Comparison of ENCODE assay signal across 8 cellular contexts in the genomic region with DNA sequence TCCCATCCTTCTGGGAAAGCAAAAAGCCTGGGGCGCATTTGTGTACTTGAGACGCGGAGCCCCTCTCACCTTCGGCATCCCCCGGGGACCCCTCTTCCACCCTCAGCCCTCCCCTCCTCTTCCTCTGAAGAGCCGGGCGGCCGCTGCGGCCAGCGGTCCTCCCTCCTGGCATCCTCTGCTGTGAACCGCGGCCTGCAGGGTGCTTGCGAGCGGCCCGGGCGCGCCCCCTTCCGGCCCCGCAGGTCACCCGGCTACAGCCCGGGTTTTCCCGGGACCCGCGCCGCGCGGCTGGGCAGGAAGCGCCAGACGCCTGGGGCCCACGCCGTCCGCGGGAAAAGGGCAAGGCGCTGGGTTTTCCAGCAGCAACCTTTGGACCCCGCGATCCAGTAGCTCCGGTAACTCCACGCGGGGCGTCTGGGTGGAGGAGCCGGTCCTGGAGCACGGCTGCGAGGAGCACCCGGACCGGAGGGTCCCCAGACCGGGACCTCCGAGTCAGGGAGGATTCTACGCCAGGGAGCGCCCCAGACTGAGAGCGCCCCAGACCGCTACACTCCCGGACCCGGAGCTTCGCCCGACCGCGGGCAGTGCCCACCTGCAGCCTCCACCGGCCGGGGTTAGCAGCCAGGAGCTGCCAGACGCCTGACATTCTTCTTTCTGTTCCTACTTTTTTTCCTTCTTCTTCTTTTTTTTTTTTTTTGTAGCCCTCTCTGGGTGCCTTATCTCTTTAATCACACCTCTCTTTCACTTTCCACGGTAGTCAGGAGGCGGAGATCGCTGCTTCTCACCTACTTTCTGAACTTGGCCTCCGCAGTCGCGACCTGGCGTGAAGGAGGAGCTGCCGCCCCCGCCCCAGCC. TPM values are rescaled to one million over a fixed set of nuclear protein-coding genes. Genes with fewer than 3 reads are reported as not detected.
DNase-seq lines count a peak whose midpoint lies in the region; ATAC-seq and FAIRE-seq lines count a peak whose summit lies in the region.

A gene with protein sequence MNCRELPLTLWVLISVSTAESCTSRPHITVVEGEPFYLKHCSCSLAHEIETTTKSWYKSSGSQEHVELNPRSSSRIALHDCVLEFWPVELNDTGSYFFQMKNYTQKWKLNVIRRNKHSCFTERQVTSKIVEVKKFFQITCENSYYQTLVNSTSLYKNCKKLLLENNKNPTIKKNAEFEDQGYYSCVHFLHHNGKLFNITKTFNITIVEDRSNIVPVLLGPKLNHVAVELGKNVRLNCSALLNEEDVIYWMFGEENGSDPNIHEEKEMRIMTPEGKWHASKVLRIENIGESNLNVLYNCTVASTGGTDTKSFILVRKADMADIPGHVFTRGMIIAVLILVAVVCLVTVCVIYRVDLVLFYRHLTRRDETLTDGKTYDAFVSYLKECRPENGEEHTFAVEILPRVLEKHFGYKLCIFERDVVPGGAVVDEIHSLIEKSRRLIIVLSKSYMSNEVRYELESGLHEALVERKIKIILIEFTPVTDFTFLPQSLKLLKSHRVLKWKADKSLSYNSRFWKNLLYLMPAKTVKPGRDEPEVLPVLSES (plus strand): TSS at position 271 of the 855 bp plus-strand sequence. CDS start 6,865 bp downstream, outside the sequence.

- ATAC-seq in GM21528 (IDR thresholded peaks at IDR 0.05; ENCODE audit: low FRiP score, unreplicated experiment) (peak; percentile 92), left ventricle myocardium superior (peak; percentile 100)

- H3K9ac ChIP-seq in adipocyte (ENCODE audit: low read length), result peak within 1 kb of the TSS; percentile 88

- H3K4me3 ChIP-seq in adipocyte (ENCODE audit: low read length), result peak within 1 kb of the TSS; percentile 88

- no peaks in the 10 kb centered on the region for H3K9me3 ChIP-seq in adipocyte (ENCODE audit: control insufficient read depth, low read length)

- H3K4me1 ChIP-seq in adipocyte (ENCODE audit: control insufficient read depth, insufficient read depth, low read length), result peaks cover 5% of the 10 kb centered on the region

- H3K27me3 ChIP-seq in adipocyte (replicated peaks; ENCODE audit: control insufficient read depth, insufficient read depth, low read length), result peaks cover 9% of the 10 kb centered on the region

- peak; percentile 35 for FAIRE-seq in urothelium cell line (lab: Jason Lieb, UNC)

- intact Hi-C loops in left ventricle myocardium superior (cut with micrococcal nuclease), result loop anchor here (5.0 kb wide), 1 partner anchor 103 kb away; no protein-coding TSS in a partner anchor

- DNase-seq in EL (peak; percentile 74), HuH-7.5 (ENCODE audit: low spot score) (peak; percentile 53), T follicular helper cell (ENCODE audit: low read depth) (peak; percentile 40), adipocyte (ENCODE audit: low read depth) (peak; percentile 92), left ventricle myocardium superior (peak; percentile 89), putamen (ENCODE audit: low spot score) (peak; percentile 40), urothelium cell line (ENCODE audit: low spot score) (peak; percentile 92)

- H3K36me3 ChIP-seq in adipocyte (ENCODE audit: control insufficient read depth, insufficient read depth, low read length, severe bottlenecking), result no peaks in the 10 kb centered on the region

RNA-seq across cellular contexts. Expression of the gene that starts here (rescaled TPM):
- 1.3 TPM for total RNA-seq in left ventricle myocardium superior

Comparison
In these comparisons a context has a peak if more than half of its experiments do, and no peak if none do; other contexts are left out.
1. Peak in every context shown above with its lines: DNase-seq, ATAC-seq and H3K4me3 ChIP-seq.
2. DNase-seq: peak in every context shown above with its lines; median percentile 92 in adipocyte; 92 in urothelium cell line; 89 in left ventricle myocardium superior; 74 in EL; 53 in HuH-7.5; 40 in T follicular helper cell; 40 in putamen.